ENCODE assay signal across 3 cellular contexts in the genomic region with DNA sequence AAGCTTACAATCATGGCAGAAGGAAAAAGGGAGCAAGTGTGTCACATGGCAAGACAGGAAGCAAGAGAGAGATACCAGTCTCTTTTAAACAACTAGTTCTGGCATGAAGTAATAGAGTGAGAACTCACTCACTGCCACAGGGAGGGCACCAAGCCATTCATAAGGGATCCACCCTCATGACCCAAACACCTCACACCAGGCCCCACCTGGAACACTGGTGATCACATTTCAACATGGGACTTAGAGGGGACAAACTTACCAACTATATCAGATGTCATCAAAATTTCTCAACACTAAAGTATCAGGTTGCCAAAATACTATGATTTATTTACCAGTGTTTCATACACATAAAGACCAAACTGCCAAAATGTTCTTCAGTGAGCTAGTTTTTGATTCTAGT. TPM values are rescaled to one million over a fixed set of nuclear protein-coding genes. Genes with fewer than 3 reads are reported as not detected.
A peak's percentile ranks its signal among the peaks of the same experiment; 100 is the strongest.
DNase-seq lines count a peak whose midpoint lies in the region; ATAC-seq and TF ChIP-seq lines count a peak whose summit lies in the region.
"Not testable (repeated sequence)": the region's sequence is repeated elsewhere in the genome, so short reads cannot be mapped to it uniquely, and the experiment has no call there.

No MANE protein-coding gene starts in this region.

- H3K27me3 Mint-ChIP-seq in activated CD4-positive, alpha-beta T cell treated with anti-CD3 and anti-CD28 coated beads, Interleukin-2, amount 10 ng/mL, durations not matched to agents 24 days and 14 days, result not testable (repeated sequence)

- not testable (repeated sequence) for H3K4me1 Mint-ChIP-seq in activated CD4-positive, alpha-beta T cell treated with anti-CD3 and anti-CD28 coated beads, Interleukin-2, amount 10 ng/mL, durations not matched to agents 24 days and 14 days

- H3K36me3 ChIP-seq in psoas muscle (ENCODE audit: insufficient read depth in 1 of 2, low read depth in 1 of 2), result peaks cover 0 to 18% of the 10 kb centered on the region in 2 donors
- H3K36me3 ChIP-seq in gastrocnemius medialis, result not testable (repeated sequence)

- H3K27me3 ChIP-seq in psoas muscle (ENCODE audit: insufficient read depth in 3 of 3, low read length in 2 of 3); gastrocnemius medialis: not testable (repeated sequence)

- not testable (repeated sequence) for H3K4me3 ChIP-seq in psoas muscle, gastrocnemius medialis

- DNase-seq in activated CD4-positive, alpha-beta T cell treated with anti-CD3 and anti-CD28 coated beads, Interleukin-2, amount 10 ng/mL, durations not matched to agents 24 days and 14 days, result peak; percentile 36
- DNase-seq in psoas muscle, result not testable (repeated sequence)
- peak; percentile 47 to 80 for DNase-seq in gastrocnemius medialis

- ATAC-seq in psoas muscle (peak; percentile 83 to 90 (median 85)), gastrocnemius medialis (peak; percentile 95)

- not testable (repeated sequence) for H3K27ac Mint-ChIP-seq in activated CD4-positive, alpha-beta T cell treated with anti-CD3 and anti-CD28 coated beads, Interleukin-2, amount 10 ng/mL, durations not matched to agents 24 days and 14 days

- H3K36me3 Mint-ChIP-seq in activated CD4-positive, alpha-beta T cell treated with anti-CD3 and anti-CD28 coated beads, Interleukin-2, amount 10 ng/mL, durations not matched to agents 24 days and 14 days (ENCODE audit: low read depth), result not testable (repeated sequence)

- not testable (repeated sequence) for H3K4me3 Mint-ChIP-seq in activated CD4-positive, alpha-beta T cell treated with anti-CD3 and anti-CD28 coated beads, Interleukin-2, amount 10 ng/mL, durations not matched to agents 24 days and 14 days

- not testable (repeated sequence) for H3K4me1 ChIP-seq in psoas muscle, gastrocnemius medialis

- not testable (repeated sequence) for TF ChIP-seq POLR2A in gastrocnemius medialis (IDR thresholded peaks at IDR 0.05)

- not testable (repeated sequence) for H3K9me3 Mint-ChIP-seq in activated CD4-positive, alpha-beta T cell treated with anti-CD3 and anti-CD28 coated beads, Interleukin-2, amount 10 ng/mL, durations not matched to agents 24 days and 14 days

- H3K27ac ChIP-seq in psoas muscle (peak overlapping the region; percentile 55), gastrocnemius medialis (peak overlapping the region; percentile 45 to 68 (median 64))

- in situ Hi-C loops in gastrocnemius medialis (cut with MboI; ENCODE audit: low sequenced_read_pairs in 4 of 4), result not testable (repeated sequence)

- not testable (repeated sequence) for H3K9me3 ChIP-seq in psoas muscle, gastrocnemius medialis

- intact Hi-C loops in activated CD4-positive, alpha-beta T cell treated with anti-CD3 and anti-CD28 coated beads, Interleukin-2, amount 10 ng/mL, durations not matched to agents 24 days and 14 days (cut with micrococcal nuclease); psoas muscle (cut with DNase I); gastrocnemius medialis (cut with DNase I; ENCODE audit: low total_unique reads): not testable (repeated sequence)

- not testable (repeated sequence) for TF ChIP-seq CTCF in psoas muscle (IDR thresholded peaks at IDR 0.05); gastrocnemius medialis (IDR thresholded peaks at IDR 0.05 in 4 of 5, conservative IDR thresholded peaks at IDR 0.05 in 1 of 5)

RNA-seq across cellular contexts. Expression of gene DHRS4, which starts 7.3 kb away (rescaled TPM):
- total RNA-seq in activated CD4-positive, alpha-beta T cell treated with anti-CD3 and anti-CD28 coated beads, Interleukin-2, amount 10 ng/mL, durations not matched to agents 24 days and 14 days, result 17.6 and 18.2 TPM in 2 replicates
- total RNA-seq in psoas muscle (10 to 100 TPM; 24.6 to 57.3 (median 39.5) TPM), gastrocnemius medialis (10 to 100 TPM; 26.0 to 56.2 (median 44.1) TPM)
- 10 to 100 TPM; 18.9 to 76.7 (median 39.0) TPM for polyA plus RNA-seq in psoas muscle

RNA-seq across cellular contexts. Expression of gene DHRS4L2, which starts 27.8 kb away (rescaled TPM):
- 22.1 and 22.5 TPM in 2 replicates for total RNA-seq in activated CD4-positive, alpha-beta T cell treated with anti-CD3 and anti-CD28 coated beads, Interleukin-2, amount 10 ng/mL, durations not matched to agents 24 days and 14 days
- total RNA-seq in psoas muscle (10 to 100 TPM; 25.9 to 43.4 (median 31.9) TPM), gastrocnemius medialis (10 to 100 TPM; 12.1 to 40.2 (median 25.0) TPM)
- polyA plus RNA-seq in psoas muscle, result 10 to 100 TPM; 19.4 to 62.0 (median 30.8) TPM
